25 cellular contexts compared by ENCODE assay signal in the genomic region with DNA sequence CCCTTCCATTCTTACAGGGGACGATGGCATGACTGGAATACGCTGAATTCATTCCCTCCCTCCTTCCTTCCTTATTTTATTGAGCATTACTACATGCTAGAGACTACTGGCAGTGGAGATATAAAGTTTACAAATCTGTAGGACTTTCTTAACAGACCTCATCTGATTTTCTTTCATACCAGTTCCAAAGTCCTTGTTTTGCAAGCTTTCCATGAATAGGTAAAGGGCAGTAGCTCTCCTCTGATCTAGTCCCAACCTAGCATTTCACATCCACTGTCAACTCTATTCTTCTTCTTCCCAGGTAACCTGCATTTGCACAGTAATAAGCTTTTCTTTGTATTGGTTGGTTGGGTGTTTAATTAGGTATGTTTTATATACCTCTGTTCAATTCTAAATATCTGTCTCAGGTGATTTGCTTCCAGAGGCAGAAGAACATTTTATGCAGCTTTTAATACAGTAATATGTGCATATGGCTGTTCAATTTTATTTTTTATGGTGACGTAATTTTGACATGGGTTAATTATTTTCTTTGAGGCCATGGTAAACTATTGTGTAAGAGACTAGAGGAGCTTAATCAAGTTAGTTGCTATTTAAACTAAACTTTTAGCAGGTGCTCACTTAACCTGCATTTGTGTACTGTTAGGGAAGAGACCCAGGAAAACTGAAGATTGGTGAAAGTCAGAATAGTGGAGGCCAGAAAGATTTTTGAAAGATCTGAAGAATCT.
"Had no signal": no experiment of that assay in that cellular context is flagged by ENCODE, and none has a peak within 500 bp of the region (broad histone marks: within the 10 kb centered on the region; RNA-seq: fewer than 3 reads in every experiment).

No MANE protein-coding gene starts in this region.

- DNase-seq: activated B cell treated with CpG ODN at 0.5 μM for 24 hours; activated CD4-positive, alpha-beta memory T cell treated with anti-CD3 and anti-CD28 coated beads for 36 hours; activated CD4-positive, alpha-beta T cell treated with anti-CD3 and anti-CD28 coated beads for 4 hours; activated naive CD4-positive, alpha-beta T cell; activated naive CD8-positive, alpha-beta T cell treated with anti-CD3 and anti-CD28 coated beads for 36 hours; activated T-cell treated with anti-CD3 and anti-CD28 coated beads for 4 hours; amniotic stem cell; dorsolateral prefrontal cortex; endodermal cell; foreskin keratinocyte; hippocampal formation; islet precursor cell; left lung; mesendoderm; nephron progenitor cell; occipital lobe; retina; stimulated activated CD4-positive, alpha-beta T cell treated with anti-CD3 and anti-CD28 coated beads, Interleukin-2, amount 100 ng/mL, for 24 hours; stimulated activated naive CD8-positive, alpha-beta T cell treated with anti-CD3 and anti-CD28 coated beads, Interleukin-15, Interleukin-2, amounts not matched to agents 100 U/mL and 50 U/mL, for 24 hours; substantia nigra; T-helper 1 cell; T-helper 9 cell; tibial artery had no signal

- H3K27ac Mint-ChIP-seq: activated B cell treated with CpG ODN at 0.5 μM for 24 hours; activated CD4-positive, alpha-beta memory T cell treated with anti-CD3 and anti-CD28 coated beads for 36 hours; activated naive CD8-positive, alpha-beta T cell treated with anti-CD3 and anti-CD28 coated beads for 36 hours; activated T-helper 17 cell treated with anti-CD3 and anti-CD28 coated beads, Interleukin-2, amount 50 U/mL, for 72 hours; endodermal cell; nephron progenitor cell had no signal

- H3K9me3 Mint-ChIP-seq: activated B cell treated with CpG ODN at 0.5 μM for 24 hours; activated CD4-positive, alpha-beta memory T cell treated with anti-CD3 and anti-CD28 coated beads for 36 hours; activated naive CD8-positive, alpha-beta T cell treated with anti-CD3 and anti-CD28 coated beads for 36 hours; activated T-helper 17 cell treated with anti-CD3 and anti-CD28 coated beads, Interleukin-2, amount 50 U/mL, for 72 hours; endodermal cell; nephron progenitor cell had no signal

- H3K27ac ChIP-seq: epithelial cell of prostate, tibial artery had no signal

- H3K27me3 Mint-ChIP-seq: activated B cell treated with CpG ODN at 0.5 μM for 24 hours; activated CD4-positive, alpha-beta memory T cell treated with anti-CD3 and anti-CD28 coated beads for 36 hours; activated naive CD8-positive, alpha-beta T cell treated with anti-CD3 and anti-CD28 coated beads for 36 hours; activated T-helper 17 cell treated with anti-CD3 and anti-CD28 coated beads, Interleukin-2, amount 50 U/mL, for 72 hours had no signal

- ATAC-seq: activated T-helper 17 cell treated with anti-CD3 and anti-CD28 coated beads, Interleukin-2, amount 50 U/mL, for 72 hours; foreskin keratinocyte; left lung; stimulated activated naive CD8-positive, alpha-beta T cell treated with anti-CD3 and anti-CD28 coated beads, Interleukin-15, Interleukin-2, amounts not matched to agents 100 U/mL and 50 U/mL, for 24 hours had no signal

- H3K4me3 Mint-ChIP-seq: activated B cell treated with CpG ODN at 0.5 μM for 24 hours; activated CD4-positive, alpha-beta memory T cell treated with anti-CD3 and anti-CD28 coated beads for 36 hours; activated naive CD8-positive, alpha-beta T cell treated with anti-CD3 and anti-CD28 coated beads for 36 hours; activated T-helper 17 cell treated with anti-CD3 and anti-CD28 coated beads, Interleukin-2, amount 50 U/mL, for 72 hours; endodermal cell; nephron progenitor cell had no signal

- H3K27me3 ChIP-seq: dorsolateral prefrontal cortex, foreskin keratinocyte, left lung, tibial artery had no signal

- H3K4me3 ChIP-seq: dorsolateral prefrontal cortex, left lung, tibial artery had no signal

- H3K36me3 Mint-ChIP-seq: activated CD4-positive, alpha-beta memory T cell treated with anti-CD3 and anti-CD28 coated beads for 36 hours had no signal

- H3K9me3 ChIP-seq: left lung, tibial artery had no signal
